In the genomic region with DNA sequence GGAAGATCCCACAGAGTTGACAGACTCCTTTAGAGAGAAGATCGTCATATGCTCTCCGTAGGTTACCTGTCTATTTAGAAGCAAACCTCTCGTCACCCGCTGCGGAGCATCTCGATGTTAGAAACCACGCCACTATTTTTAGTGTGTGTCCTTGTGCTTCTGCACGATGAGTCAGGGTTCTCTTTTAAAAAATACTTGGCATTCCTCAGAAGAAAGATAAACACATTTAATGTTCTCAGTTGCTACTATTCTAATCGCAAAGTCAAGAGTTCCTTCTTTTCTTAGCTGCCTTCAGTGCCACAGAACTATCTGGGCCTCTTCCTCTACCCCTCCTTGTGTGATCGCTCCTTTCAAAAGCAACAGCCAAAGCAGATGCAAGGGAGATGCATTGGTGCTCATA, we compare ENCODE assay signal across 19 cellular contexts.
A peak's percentile ranks its signal among the peaks of the same experiment; 100 is the strongest.
DNase-seq lines count a peak whose midpoint lies in the region; ATAC-seq, FAIRE-seq and TF ChIP-seq lines count a peak whose summit lies in the region.
"Had no signal": no experiment of that assay in that cellular context is flagged by ENCODE, and none has a peak within 500 bp of the region (broad histone marks: within the 10 kb centered on the region; RNA-seq: fewer than 3 reads in every experiment).

No MANE protein-coding gene starts in this region.

- no peak overlapping the region for H2AFZ ChIP-seq in K562 (ENCODE audit: low read depth, low read length)
- no peak overlapping the region for H2AFZ ChIP-seq in H9 (ENCODE audit: low read length)

- BruUV-seq in K562 (replicated peaks; lab: Mats Ljungman, UMichigan), result no TSS peak

- in situ Hi-C loops in K562 (cut with MboI), result no loop called here

- H3K36me3 ChIP-seq in K562 (ENCODE audit: control insufficient read depth, insufficient read depth, low read length) (no peaks in the 10 kb centered on the region), testis (ENCODE audit: low read depth, missing control alignments) (no peaks in the 10 kb centered on the region), esophagus squamous epithelium (no peaks in the 10 kb centered on the region)
- H3K36me3 ChIP-seq: thyroid gland had no signal

- no peak overlapping the region for H3K4ac ChIP-seq in H9 (ENCODE audit: low read depth, low read length)

- intact Hi-C loops in K562 (cut with micrococcal nuclease) (no loop called here), testis (cut with DNase I; ENCODE audit: low total_unique reads) (no loop called here), esophagus squamous epithelium (cut with DNase I) (no loop called here)

- H3K27ac ChIP-seq in K562 (ENCODE audit: extremely low read depth, low read depth, low read length) (no peak overlapping the region), testis (peak overlapping the region in 1 of 2 donors; percentile 29), esophagus squamous epithelium (peak overlapping the region in 1 of 4 donors; percentile 40), H9 (ENCODE audit: insufficient read length, low read depth, low read length) (no peak overlapping the region)
- H3K27ac ChIP-seq: neutrophil, thyroid gland had no signal

- H4K5ac ChIP-seq in H9 (ENCODE audit: insufficient read length, low read depth, low read length), result no peak overlapping the region

- H4K8ac ChIP-seq in H9 (replicated peaks; ENCODE audit: insufficient read length, low read depth, low read length), result no peak overlapping the region

- TF ChIP-seq RAD21 in K562 (CRISPR knock-in tag; conservative IDR thresholded peaks at IDR 0.05 in 1 of 2, IDR thresholded peaks at IDR 0.05 in 1 of 2), result no peak

- H3T11ph ChIP-seq in H9 (ENCODE audit: low read length), result no peak overlapping the region

- no peak overlapping the region for H3K4me3 Mint-ChIP-seq in activated CD8-positive, alpha-beta memory T cell treated with anti-CD3 and anti-CD28 coated beads, Interleukin-2, amount 10 ng/mL, durations not matched to agents 7 days and 5 days
- H3K4me3 Mint-ChIP-seq in H9, result no peak overlapping the region
- H3K4me3 Mint-ChIP-seq: activated CD4-positive, alpha-beta T cell treated with anti-CD3 and anti-CD28 coated beads, Interleukin-2, amount 10 ng/mL, durations not matched to agents 7 days and 5 days; activated naive CD4-positive, alpha-beta T cell treated with anti-CD3 and anti-CD28 coated beads, Interleukin-2, amount 10 ng/mL, durations not matched to agents 7 days and 5 days had no signal

- TF ChIP-seq EP300 in K562 (IDR thresholded peaks at IDR 0.05; ENCODE audit: low read length), result no peak

- H3K14ac ChIP-seq in H9 (ENCODE audit: insufficient read depth, low read length), result no peak overlapping the region

- H3K23ac ChIP-seq in H9 (ENCODE audit: insufficient read length, low read depth, low read length), result no peak overlapping the region

- ATAC-seq in K562, result no peak
- ATAC-seq in activated CD8-positive, alpha-beta memory T cell treated with anti-CD3 and anti-CD28 coated beads, Interleukin-2, amount 10 ng/mL, durations not matched to agents 7 days and 5 days, result no peak

- H3K4me1 ChIP-seq in K562 (replicated peaks in 1 of 2; ENCODE audit: control insufficient read depth in 2 of 2, insufficient read depth in 2 of 2, low read length in 2 of 2) (no peaks in the 10 kb centered on the region), testis (peaks cover 19% of the 10 kb centered on the region), esophagus squamous epithelium (no peaks in the 10 kb centered on the region), H9 (ENCODE audit: insufficient read depth, low read length) (no peaks in the 10 kb centered on the region)
- H3K4me1 ChIP-seq: thyroid gland had no signal

- no peak overlapping the region for H2BK12ac ChIP-seq in H9 (ENCODE audit: insufficient read length, low read depth, low read length)

- no peak overlapping the region for H2BK15ac ChIP-seq in H9 (ENCODE audit: low read depth, low read length)

- H2BK5ac ChIP-seq in H9 (ENCODE audit: insufficient read length, low read length), result no peak overlapping the region

- H3K27ac Mint-ChIP-seq in activated CD8-positive, alpha-beta memory T cell treated with anti-CD3 and anti-CD28 coated beads, Interleukin-2, amount 10 ng/mL, durations not matched to agents 7 days and 5 days, result no peak overlapping the region
- no peak overlapping the region; a peak in 1 of 7 replicates for H3K27ac Mint-ChIP-seq in H9
- H3K27ac Mint-ChIP-seq: activated CD4-positive, alpha-beta T cell treated with anti-CD3 and anti-CD28 coated beads, Interleukin-2, amount 10 ng/mL, durations not matched to agents 7 days and 5 days; activated naive CD4-positive, alpha-beta T cell treated with anti-CD3 and anti-CD28 coated beads, Interleukin-2, amount 10 ng/mL, durations not matched to agents 7 days and 5 days had no signal

- no peak overlapping the region for H3K18ac ChIP-seq in H9 (ENCODE audit: insufficient read length, low read depth, low read length)

- TF ChIP-seq CTCF in K562 (IDR thresholded peaks at IDR 0.05 in 2 of 3, conservative IDR thresholded peaks at IDR 0.05 in 1 of 3; ENCODE audit: insufficient read depth in 2 of 3, low read depth in 1 of 3, low read length in 3 of 3) (no peak), testis (IDR thresholded peaks at IDR 0.05) (no peak), esophagus squamous epithelium (IDR thresholded peaks at IDR 0.05) (no peak), H9 (conservative IDR thresholded peaks at IDR 0.05) (no peak)

- H3K9me3 Mint-ChIP-seq in activated CD8-positive, alpha-beta memory T cell treated with anti-CD3 and anti-CD28 coated beads, Interleukin-2, amount 10 ng/mL, durations not matched to agents 7 days and 5 days (ENCODE audit: low read depth), result no peaks in the 10 kb centered on the region
- H3K9me3 Mint-ChIP-seq in H9, result no peaks in the 10 kb centered on the region
- H3K9me3 Mint-ChIP-seq: activated CD4-positive, alpha-beta T cell treated with anti-CD3 and anti-CD28 coated beads, Interleukin-2, amount 10 ng/mL, durations not matched to agents 7 days and 5 days; activated naive CD4-positive, alpha-beta T cell treated with anti-CD3 and anti-CD28 coated beads, Interleukin-2, amount 10 ng/mL, durations not matched to agents 7 days and 5 days had no signal

- H3K79me1 ChIP-seq in H9 (ENCODE audit: insufficient read depth, low read depth, low read length, poor library complexity, severe bottlenecking), result no peaks in the 10 kb centered on the region

- no peaks in the 10 kb centered on the region for H3K9me1 ChIP-seq in K562 (ENCODE audit: control insufficient read depth, insufficient read depth, low read length)

- no peak overlapping the region for H3K56ac ChIP-seq in H9 (ENCODE audit: insufficient read length, low read depth, low read length)

- H4K20me1 ChIP-seq in K562 (replicated peaks; ENCODE audit: control insufficient read depth, insufficient read depth, low read length), result no peaks in the 10 kb centered on the region
- no peaks in the 10 kb centered on the region for H4K20me1 ChIP-seq in H9 (ENCODE audit: control insufficient read depth, insufficient read depth, insufficient read length)

- TF ChIP-seq POLR2A in K562 (conservative IDR thresholded peaks at IDR 0.05) (no peak), testis (IDR thresholded peaks at IDR 0.05) (no peak), esophagus squamous epithelium (IDR thresholded peaks at IDR 0.05) (no peak)

- H3K79me2 ChIP-seq in K562 (ENCODE audit: control insufficient read depth, insufficient read depth, low read length) (no peaks in the 10 kb centered on the region), H9 (ENCODE audit: insufficient read depth, low read length) (no peaks in the 10 kb centered on the region)

- POLR2A ChIA-PET in K562 (lab: Yijun Ruan, JAX), result no interaction called here

- H3K9ac ChIP-seq in K562 (ENCODE audit: insufficient read depth in 1 of 2, low read depth in 2 of 2, low read length in 2 of 2) (no peak overlapping the region), H9 (ENCODE audit: extremely low read depth, insufficient read length, low read length) (no peak overlapping the region)

- CTCF ChIA-PET in K562 (lab: Yijun Ruan, JAX; ENCODE audit: low intra/inter-chr PET ratio), result no interaction called here
- CTCF ChIA-PET in activated CD8-positive, alpha-beta memory T cell treated with anti-CD3 and anti-CD28 coated beads, Interleukin-2, amount 10 ng/mL, durations not matched to agents 7 days and 5 days (lab: Charles Lee), result no interaction called here

- no peaks in the 10 kb centered on the region for H3K9me3 ChIP-seq in K562 (replicated peaks; ENCODE audit: control insufficient read depth, insufficient read depth, low read depth, low read length)
- no peaks in the 10 kb centered on the region for H3K9me3 ChIP-seq in testis
- H3K9me3 ChIP-seq in esophagus squamous epithelium, result no peaks in the 10 kb centered on the region
- no peaks in the 10 kb centered on the region for H3K9me3 ChIP-seq in H9 (ENCODE audit: control insufficient read depth, low read depth, low read length)
- H3K9me3 ChIP-seq: neutrophil, thyroid gland had no signal

- H3K4me1 Mint-ChIP-seq in activated CD8-positive, alpha-beta memory T cell treated with anti-CD3 and anti-CD28 coated beads, Interleukin-2, amount 10 ng/mL, durations not matched to agents 7 days and 5 days, result no peaks in the 10 kb centered on the region
- no peaks in the 10 kb centered on the region for H3K4me1 Mint-ChIP-seq in H9
- H3K4me1 Mint-ChIP-seq: activated CD4-positive, alpha-beta T cell treated with anti-CD3 and anti-CD28 coated beads, Interleukin-2, amount 10 ng/mL, durations not matched to agents 7 days and 5 days; activated naive CD4-positive, alpha-beta T cell treated with anti-CD3 and anti-CD28 coated beads, Interleukin-2, amount 10 ng/mL, durations not matched to agents 7 days and 5 days had no signal

- H2AK5ac ChIP-seq in H9 (ENCODE audit: insufficient read length, low read length), result no peak overlapping the region

- H2BK20ac ChIP-seq in H9 (ENCODE audit: low read depth, low read length, poor library complexity, severe bottlenecking), result no peak overlapping the region

- H3K4me3 ChIP-seq in K562, result no peak overlapping the region
- H3K4me3 ChIP-seq in testis, result no peak overlapping the region
- no peak overlapping the region for H3K4me3 ChIP-seq in esophagus squamous epithelium
- H3K4me3 ChIP-seq: thyroid gland had no signal

- H3K36me3 Mint-ChIP-seq in activated CD8-positive, alpha-beta memory T cell treated with anti-CD3 and anti-CD28 coated beads, Interleukin-2, amount 10 ng/mL, durations not matched to agents 7 days and 5 days, result no peaks in the 10 kb centered on the region
- no peaks in the 10 kb centered on the region; a peak in 1 of 7 replicates for H3K36me3 Mint-ChIP-seq in H9 (ENCODE audit: insufficient read depth in 1 of 3, low read depth in 3 of 3)
- H3K36me3 Mint-ChIP-seq: activated naive CD4-positive, alpha-beta T cell treated with anti-CD3 and anti-CD28 coated beads, Interleukin-2, amount 10 ng/mL, durations not matched to agents 7 days and 5 days had no signal

- H3K27me3 ChIP-seq in K562 (ENCODE audit: control insufficient read depth in 2 of 2, insufficient read depth in 2 of 2, low read length in 2 of 2) (peaks cover 0 to 9% of the 10 kb centered on the region in 2 experiments; a peak in 3 of 5 replicates), testis (no peaks in the 10 kb centered on the region), esophagus squamous epithelium (no peaks in the 10 kb centered on the region), H9 (ENCODE audit: insufficient read depth, low read length) (no peaks in the 10 kb centered on the region)
- H3K27me3 ChIP-seq: neutrophil, thyroid gland had no signal

- no peak overlapping the region for H3K4me2 ChIP-seq in K562 (ENCODE audit: insufficient read depth, low read length)
- no peak overlapping the region for H3K4me2 ChIP-seq in H9 (ENCODE audit: insufficient read depth, insufficient read length, low read length)

- no peaks in the 10 kb centered on the region for H3K23me2 ChIP-seq in H9 (ENCODE audit: insufficient read length, low read depth, low read length, poor library complexity, severe bottlenecking)

- H3K27me3 Mint-ChIP-seq in activated CD8-positive, alpha-beta memory T cell treated with anti-CD3 and anti-CD28 coated beads, Interleukin-2, amount 10 ng/mL, durations not matched to agents 7 days and 5 days, result no peaks in the 10 kb centered on the region
- no peaks in the 10 kb centered on the region for H3K27me3 Mint-ChIP-seq in H9 (ENCODE audit: low read depth)
- H3K27me3 Mint-ChIP-seq: activated CD4-positive, alpha-beta T cell treated with anti-CD3 and anti-CD28 coated beads, Interleukin-2, amount 10 ng/mL, durations not matched to agents 7 days and 5 days; activated naive CD4-positive, alpha-beta T cell treated with anti-CD3 and anti-CD28 coated beads, Interleukin-2, amount 10 ng/mL, durations not matched to agents 7 days and 5 days had no signal

- no peak overlapping the region for H4K91ac ChIP-seq in H9 (ENCODE audit: insufficient read length, low read depth, low read length)

- FAIRE-seq in K562 (lab: Jason Lieb, UNC), result no peak
- FAIRE-seq: bronchial epithelial cell had no signal

- DNase-seq in OCI-M1 (lab: John Stamatoyannopoulos, UW) (peak; percentile 20), K562 (ENCODE audit: extremely low read depth in 1 of 4, low spot score in 3 of 4) (no peak), hepatic stellate cell (ENCODE audit: low spot score) (peak; percentile 37), testis (peak; percentile 23), esophagus squamous epithelium (lab: John Stamatoyannopoulos, UW) (no peak), H9 (no peak)
- DNase-seq in activated CD8-positive, alpha-beta memory T cell treated with anti-CD3 and anti-CD28 coated beads, Interleukin-2, amount 10 ng/mL, durations not matched to agents 7 days and 5 days, result no peak
- DNase-seq: activated CD4-positive, alpha-beta T cell treated with anti-CD3 and anti-CD28 coated beads, Interleukin-2, amount 10 ng/mL, durations not matched to agents 7 days and 5 days; activated naive CD4-positive, alpha-beta T cell treated with anti-CD3 and anti-CD28 coated beads, Interleukin-2, amount 10 ng/mL, durations not matched to agents 7 days and 5 days; activated T-cell treated with anti-CD3 and anti-CD28 coated beads for 4 hours; C1 segment of cervical spinal cord; effector CD8-positive, alpha-beta T cell; MV-4-11; NCI-H526 treated with DMSO at 0.1 percent for 48 hours; stimulated activated CD4-positive, alpha-beta T cell treated with anti-CD3 and anti-CD28 coated beads, Interleukin-4, amount 100 ng/mL, for 4 hours; T1000; thyroid gland had no signal

- WGBS in K562 (ENCODE audit: insufficient coverage, low coverage, missing lambda C conversion rate), result 0% methylated on average over 10 of the region's 10 CpGs
- 30 to 40% methylated on average over 10 of the region's 10 CpGs for WGBS in testis, 2 donors
- 71 to 77% methylated on average over 10 of the region's 10 CpGs for WGBS in esophagus squamous epithelium, 2 donors
- no CpG with 5 or more reads among the region's 10 CpGs for WGBS in H9 (ENCODE audit: extremely low coverage, insufficient read length, low lambda C conversion rate)

- H2BK120ac ChIP-seq in H9 (ENCODE audit: low read depth, low read length, poor library complexity, severe bottlenecking), result no peak overlapping the region

Comparison
In these comparisons a context has a peak if more than half of its experiments do, and no peak if none do; other contexts are left out.
1. DNase-seq: peak in OCI-M1 (single experiment), hepatic stellate cell (single experiment) and testis (single experiment); none in K562 (0 of 4), esophagus squamous epithelium (single experiment), activated CD8-positive, alpha-beta memory T cell treated with anti-CD3 and anti-CD28 coated beads, Interleukin-2, amount 10 ng/mL, durations not matched to agents 7 days and 5 days (single experiment) and H9 (single experiment).